28 cellular contexts compared by ENCODE assay signal in the genomic region with DNA sequence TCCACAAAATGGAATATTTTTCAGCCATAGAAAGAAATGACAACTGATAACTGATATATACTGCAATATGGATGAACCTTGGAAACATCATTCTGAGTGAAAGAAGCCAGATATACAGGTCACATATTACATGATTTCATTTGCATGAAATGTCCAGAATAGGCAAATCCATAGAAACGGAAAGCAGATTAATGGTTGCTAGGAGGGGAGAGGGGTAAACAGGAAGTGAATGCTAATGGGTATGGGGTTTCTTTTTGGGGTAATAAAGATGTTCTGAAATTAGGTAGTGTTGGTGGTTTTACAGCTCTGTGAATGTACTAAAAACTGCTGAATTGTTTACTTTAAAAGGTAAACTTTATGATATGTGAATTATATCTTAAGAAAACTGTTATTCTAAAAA.
"Had no signal": no experiment of that assay in that cellular context is flagged by ENCODE, and none has a peak within 500 bp of the region (broad histone marks: within the 10 kb centered on the region; RNA-seq: fewer than 3 reads in every experiment).

No MANE protein-coding gene starts in this region.

- H3K4me1 Mint-ChIP-seq: naive thymus-derived CD8-positive, alpha-beta T cell had no signal

- H2AFZ ChIP-seq: hepatocyte had no signal

- H3K27ac ChIP-seq: dorsolateral prefrontal cortex, epithelial cell of prostate, gastrocnemius medialis, heart left ventricle, hepatocyte, left lung, prostate gland, right atrium auricular region, suprapubic skin, transverse colon, upper lobe of right lung, uterus had no signal

- H3K4me3 Mint-ChIP-seq: naive thymus-derived CD8-positive, alpha-beta T cell; nephron progenitor cell; stimulated activated naive CD8-positive, alpha-beta T cell treated with anti-CD3 and anti-CD28 coated beads, Interleukin-15, amount 100 ng/mL, for 72 hours had no signal

- H3K4me2 ChIP-seq: hepatocyte, smooth muscle cell had no signal

- FAIRE-seq: islet of Langerhans had no signal

- ATAC-seq: esophagus mucosa; gastrocnemius medialis; heart left ventricle; left cardiac atrium; left lung; naive thymus-derived CD8-positive, alpha-beta T cell; sciatic nerve; stimulated activated naive CD8-positive, alpha-beta T cell treated with anti-CD3 and anti-CD28 coated beads, Interleukin-15, amount 100 ng/mL, for 72 hours; upper lobe of right lung had no signal

- H3K27ac Mint-ChIP-seq: nephron progenitor cell; stimulated activated naive CD8-positive, alpha-beta T cell treated with anti-CD3 and anti-CD28 coated beads, Interleukin-15, amount 100 ng/mL, for 72 hours had no signal

- H3K27me3 Mint-ChIP-seq: naive thymus-derived CD8-positive, alpha-beta T cell; stimulated activated naive CD8-positive, alpha-beta T cell treated with anti-CD3 and anti-CD28 coated beads, Interleukin-15, amount 100 ng/mL, for 72 hours had no signal

- H3K4me1 ChIP-seq: gastrocnemius medialis, prostate gland, right atrium auricular region, suprapubic skin, transverse colon, upper lobe of right lung, uterus had no signal

- H3K27me3 ChIP-seq: dorsolateral prefrontal cortex, gastrocnemius medialis, heart left ventricle, hepatocyte, left lung, right atrium auricular region, suprapubic skin, transverse colon, upper lobe of right lung, uterus had no signal

- H3K36me3 ChIP-seq: gastrocnemius medialis, prostate gland, right atrium auricular region, suprapubic skin, transverse colon, upper lobe of right lung, uterus had no signal

- H3K9me3 Mint-ChIP-seq: naive thymus-derived CD8-positive, alpha-beta T cell; nephron progenitor cell; stimulated activated naive CD8-positive, alpha-beta T cell treated with anti-CD3 and anti-CD28 coated beads, Interleukin-15, amount 100 ng/mL, for 72 hours had no signal

- DNase-seq: dorsolateral prefrontal cortex; effector CD4-positive, alpha-beta T cell; foreskin fibroblast; gastrocnemius medialis; heart left ventricle; left cardiac atrium; left lung; naive thymus-derived CD8-positive, alpha-beta T cell; nephron progenitor cell; nucleus accumbens; stimulated activated CD4-positive, alpha-beta T cell treated with anti-CD3 and anti-CD28 coated beads, Interleukin-12 subunit alpha, Interleukin-12 subunit beta, amount 100 ng/mL, for 4 hours; stimulated activated CD4-positive, alpha-beta T cell treated with anti-CD3 and anti-CD28 coated beads, Interleukin-1b, Interleukin-23, amount 100 ng/mL, for 48 hours; stimulated activated CD4-positive, alpha-beta T cell treated with anti-CD3 and anti-CD28 coated beads, Interleukin-4, amount 100 ng/mL, for 1 hour; stimulated activated CD8-positive, alpha-beta memory T cell treated with anti-CD3 and anti-CD28 coated beads, Interleukin-4, amount 100 ng/mL, for 48 hours; stimulated activated naive CD4-positive, alpha-beta T cell; stimulated activated naive CD8-positive, alpha-beta T cell treated with anti-CD3 and anti-CD28 coated beads, Interleukin-15, amount 100 ng/mL, for 72 hours; transverse colon; upper lobe of right lung; uterus had no signal

- H3K36me3 Mint-ChIP-seq: naive thymus-derived CD8-positive, alpha-beta T cell had no signal

- H3K4me3 ChIP-seq: dorsolateral prefrontal cortex, gastrocnemius medialis, heart left ventricle, hepatocyte, left lung, prostate gland, right atrium auricular region, smooth muscle cell, suprapubic skin, transverse colon, upper lobe of right lung, uterus had no signal

- H3K9me3 ChIP-seq: gastrocnemius medialis, heart left ventricle, left lung, prostate gland, right atrium auricular region, suprapubic skin, transverse colon, upper lobe of right lung, uterus had no signal
